ENCODE assay signal across 11 cellular contexts in the genomic region with DNA sequence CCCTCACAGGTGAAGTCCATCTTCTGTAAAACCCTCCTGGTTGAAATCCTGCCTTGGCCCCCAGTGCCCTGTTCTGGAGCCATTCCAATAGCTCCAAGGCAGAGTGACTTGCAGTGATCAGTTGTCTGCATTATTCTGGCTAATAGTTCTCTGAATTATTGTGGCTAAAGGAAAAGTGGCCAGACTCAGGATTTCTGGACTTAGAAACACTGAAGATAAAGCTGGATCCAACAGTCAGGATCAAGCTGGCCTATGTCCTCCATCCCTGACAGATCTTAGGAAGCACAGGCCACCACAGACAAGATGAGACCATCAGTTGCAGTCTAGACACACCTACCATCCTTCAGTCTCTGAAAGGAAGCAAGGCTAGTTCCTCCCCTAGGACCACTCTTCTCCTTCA. TPM values are rescaled to one million over a fixed set of nuclear protein-coding genes. Genes with fewer than 3 reads are reported as not detected.
DNase-seq lines count a peak whose midpoint lies in the region; ATAC-seq, FAIRE-seq and TF ChIP-seq lines count a peak whose summit lies in the region.
"Had no signal": no experiment of that assay in that cellular context is flagged by ENCODE, and none has a peak within 500 bp of the region (broad histone marks: within the 10 kb centered on the region; RNA-seq: fewer than 3 reads in every experiment).

No MANE protein-coding gene starts in this region.

- no peak for ATAC-seq in stimulated activated naive CD8-positive, alpha-beta T cell treated with anti-CD3 and anti-CD28 coated beads, Interleukin-15, Interleukin-2, amounts not matched to agents 100 U/mL and 50 U/mL, for 24 hours
- ATAC-seq in HG02870 (IDR thresholded peaks at IDR 0.05; ENCODE audit: unreplicated experiment), result no peak

- peak overlapping the region; percentile 83 to 86 for H3K9ac ChIP-seq in mucosa of rectum (ENCODE audit: low read depth in 1 of 2, low read length in 2 of 2)

- peak overlapping the region; percentile 82 for H3K27ac Mint-ChIP-seq in stimulated activated naive CD8-positive, alpha-beta T cell treated with anti-CD3 and anti-CD28 coated beads, Interleukin-15, Interleukin-2, amounts not matched to agents 100 ng/mL and 50 ng/mL, for 24 hours

- peaks cover 27% of the 10 kb centered on the region for H3K36me3 Mint-ChIP-seq in stimulated activated naive CD8-positive, alpha-beta T cell treated with anti-CD3 and anti-CD28 coated beads, Interleukin-15, Interleukin-2, amounts not matched to agents 100 ng/mL and 50 ng/mL, for 24 hours (ENCODE audit: low read depth)

- DNase-seq in stimulated activated naive CD8-positive, alpha-beta T cell treated with anti-CD3 and anti-CD28 coated beads, Interleukin-15, Interleukin-2, amounts not matched to agents 100 U/mL and 50 U/mL, for 24 hours, result no peak
- DNase-seq in bronchial epithelial cell (ENCODE audit: low read depth), result no peak
- no peak for DNase-seq in G401 (ENCODE audit: low spot score)
- no peak for DNase-seq in NCI-H2227 (lab: John Stamatoyannopoulos, UW; ENCODE audit: unreplicated experiment)
- DNase-seq in MV-4-11 (lab: John Stamatoyannopoulos, UW), result no peak

- H3K9me3 ChIP-seq in mucosa of rectum (ENCODE audit: control insufficient read depth in 2 of 2, low read length in 2 of 2), result no peaks in the 10 kb centered on the region

- peaks cover 43% of the 10 kb centered on the region for H3K4me1 Mint-ChIP-seq in stimulated activated naive CD8-positive, alpha-beta T cell treated with anti-CD3 and anti-CD28 coated beads, Interleukin-15, Interleukin-2, amounts not matched to agents 100 ng/mL and 50 ng/mL, for 24 hours (ENCODE audit: low read depth)

- peak; percentile 60 for FAIRE-seq in bronchial epithelial cell (lab: Jason Lieb, UNC)
- FAIRE-seq: D721Med had no signal

- H3K27me3 Mint-ChIP-seq in stimulated activated naive CD8-positive, alpha-beta T cell treated with anti-CD3 and anti-CD28 coated beads, Interleukin-15, Interleukin-2, amounts not matched to agents 100 ng/mL and 50 ng/mL, for 24 hours, result no peaks in the 10 kb centered on the region

- in situ Hi-C loops in G401 (cut with HindIII; ENCODE audit: low sequenced_read_pairs), result no loop called here

- no peaks in the 10 kb centered on the region for H3K36me3 ChIP-seq in bronchial epithelial cell (ENCODE audit: control insufficient read depth, insufficient read depth, low read length)
- no peaks in the 10 kb centered on the region for H3K36me3 ChIP-seq in mucosa of rectum (ENCODE audit: control insufficient read depth in 2 of 2, insufficient read depth in 2 of 2, low read length in 2 of 2)

- H3K4me3 ChIP-seq in bronchial epithelial cell (ENCODE audit: low read depth, low read length), result peak overlapping the region; percentile 38
- H3K4me3 ChIP-seq in mucosa of rectum (ENCODE audit: low read length in 2 of 2), result peak overlapping the region; percentile 67 to 77

- peaks cover 20 to 30% of the 10 kb centered on the region in 2 donors for H3K4me1 ChIP-seq in mucosa of rectum (ENCODE audit: control insufficient read depth in 2 of 2, insufficient read depth in 2 of 2, low read length in 2 of 2)

- peak overlapping the region; percentile 90 to 95 for H3K27ac ChIP-seq in mucosa of rectum (ENCODE audit: low read depth in 2 of 2, low read length in 2 of 2)

- H3K27me3 ChIP-seq in bronchial epithelial cell (ENCODE audit: control insufficient read depth, insufficient read depth, low read length) (no peaks in the 10 kb centered on the region), mucosa of rectum (ENCODE audit: control insufficient read depth in 2 of 2, insufficient read depth in 2 of 2, low read length in 2 of 2) (peaks cover 3 to 6% of the 10 kb centered on the region in 2 donors)

- TF ChIP-seq CTCF in bronchial epithelial cell (IDR thresholded peaks at IDR 0.05; ENCODE audit: insufficient read depth, low read length, severe bottlenecking), result no peak

- peak overlapping the region; percentile 85 for H3K4me3 Mint-ChIP-seq in stimulated activated naive CD8-positive, alpha-beta T cell treated with anti-CD3 and anti-CD28 coated beads, Interleukin-15, Interleukin-2, amounts not matched to agents 100 ng/mL and 50 ng/mL, for 24 hours

- no peaks in the 10 kb centered on the region for H3K9me3 Mint-ChIP-seq in stimulated activated naive CD8-positive, alpha-beta T cell treated with anti-CD3 and anti-CD28 coated beads, Interleukin-15, Interleukin-2, amounts not matched to agents 100 ng/mL and 50 ng/mL, for 24 hours

RNA-seq across cellular contexts. Expression of gene C2CD4D, which starts 0.8 kb away (rescaled TPM):
- total RNA-seq in bronchial epithelial cell, result not detected in 2 replicates
- total RNA-seq in G401 (2014; rRNA removed; shearing (Covaris generic)), result not detected in 2 replicates
- total RNA-seq: M059J, Right ventricle myocardium inferior had no signal

RNA-seq across cellular contexts. Expression of gene RORC, which starts 8.8 kb away (rescaled TPM):
- 0.26 and 2.8 TPM in 2 replicates for total RNA-seq in bronchial epithelial cell
- total RNA-seq in G401 (2014; rRNA removed; shearing (Covaris generic)), result not detected in 2 replicates
- total RNA-seq: M059J had no signal

RNA-seq across cellular contexts. Expression of gene THEM5, which starts 13.1 kb away (rescaled TPM):
- not detected in 2 replicates for total RNA-seq in bronchial epithelial cell
- not detected in 2 replicates for total RNA-seq in G401 (2014; rRNA removed; shearing (Covaris generic))
- total RNA-seq: M059J, Right ventricle myocardium inferior had no signal

RNA-seq across cellular contexts. Expression of gene LINGO4, which starts 35.2 kb away (rescaled TPM):
- under 0.01 TPM in 1 of 2 replicates, not detected in the other for total RNA-seq in bronchial epithelial cell
- total RNA-seq in G401 (2014; rRNA removed; shearing (Covaris generic)), result not detected in 2 replicates
- total RNA-seq: M059J had no signal

RNA-seq across cellular contexts. Expression of gene TDRKH, which starts 50.1 kb away (rescaled TPM):
- 6.8 and 9.1 TPM in 2 replicates for total RNA-seq in bronchial epithelial cell
- 20.6 and 21.2 TPM in 2 replicates for total RNA-seq in G401 (2014; rRNA removed; shearing (Covaris generic))
